ENCODE assay signal across 11 cellular contexts in genomic region chr5:67301285-67301904, GRCh38.
DNase-seq lines count a peak whose midpoint lies in the region; ATAC-seq, FAIRE-seq and TF ChIP-seq lines count a peak whose summit lies in the region.
"Had no signal": no experiment of that assay in that cellular context is flagged by ENCODE, and none has a peak within 500 bp of the region (broad histone marks: within the 10 kb centered on the region; RNA-seq: fewer than 3 reads in every experiment).

No MANE protein-coding gene starts in this region.

- H2AFZ ChIP-seq in astrocyte (ENCODE audit: low read depth, low read length), result no peak overlapping the region

- peak overlapping the region; percentile 37 for H3K27ac ChIP-seq in astrocyte (ENCODE audit: low read depth, low read length)
- H3K27ac ChIP-seq in thyroid gland, result peak overlapping the region in 2 of 3 donors; percentile 26 to 74

- no peaks in the 10 kb centered on the region for H3K36me3 ChIP-seq in astrocyte (ENCODE audit: insufficient read depth, low read length)
- no peaks in the 10 kb centered on the region for H3K36me3 ChIP-seq in kidney epithelial cell (ENCODE audit: control insufficient read depth, insufficient read depth, low read length)
- no peaks in the 10 kb centered on the region for H3K36me3 ChIP-seq in thyroid gland

- ATAC-seq in GM18519 (IDR thresholded peaks at IDR 0.05; ENCODE audit: low FRiP score, unreplicated experiment), result no peak
- no peak for ATAC-seq in HG03196 (IDR thresholded peaks at IDR 0.05; ENCODE audit: unreplicated experiment)
- ATAC-seq: left colon had no signal

- peak overlapping the region; percentile 41 for H3K4me3 Mint-ChIP-seq in astrocyte (ENCODE audit: unreplicated experiment)

- H4K20me1 ChIP-seq in astrocyte (ENCODE audit: insufficient read depth, low read length), result no peaks in the 10 kb centered on the region

- peaks cover 4% of the 10 kb centered on the region for H3K9me3 Mint-ChIP-seq in astrocyte (ENCODE audit: unreplicated experiment)

- H3K36me3 Mint-ChIP-seq in astrocyte (ENCODE audit: low read depth, unreplicated experiment), result peaks cover 1% of the 10 kb centered on the region

- no peaks in the 10 kb centered on the region for H3K9me3 ChIP-seq in astrocyte (ENCODE audit: insufficient read depth, low read depth, low read length)
- no peaks in the 10 kb centered on the region for H3K9me3 ChIP-seq in thyroid gland

- no peak overlapping the region for H3K9ac ChIP-seq in astrocyte (ENCODE audit: low read length)

- WGBS in thyroid gland, 2 donors, result 68% methylated on average over 8 of the region's 8 CpGs

- H3K27me3 Mint-ChIP-seq in astrocyte (ENCODE audit: low read depth, unreplicated experiment), result no peaks in the 10 kb centered on the region

- H3K27me3 ChIP-seq in astrocyte (ENCODE audit: insufficient read depth, low read length) (no peaks in the 10 kb centered on the region), kidney epithelial cell (ENCODE audit: control insufficient read depth, insufficient read depth, low read length) (no peaks in the 10 kb centered on the region), thyroid gland (no peaks in the 10 kb centered on the region)

- DNase-seq in HPDE6-E6E7 (ENCODE audit: extremely low spot score) (peak; percentile 58), astrocyte (ENCODE audit: low read depth) (peak; percentile 92), kidney epithelial cell (ENCODE audit: low read depth) (peak; percentile 87), thyroid gland (peak; percentile 19 to 23), NCI-H1048 (lab: John Stamatoyannopoulos, UW) (no peak), NCI-H526 treated with DMSO at 0.1 percent for 48 hours (lab: John Stamatoyannopoulos, UW) (no peak)
- DNase-seq: NCI-H1694; stimulated activated naive CD4-positive, alpha-beta T cell had no signal

- peak overlapping the region; percentile 2 for H3K4me2 ChIP-seq in astrocyte (ENCODE audit: low read length)

- peak overlapping the region; percentile 96 for H3K27ac Mint-ChIP-seq in astrocyte (ENCODE audit: unreplicated experiment)

- peak; percentile 23 for FAIRE-seq in astrocyte (lab: Jason Lieb, UNC)

- TF ChIP-seq POLR2A in thyroid gland (IDR thresholded peaks at IDR 0.05), result no peak

- TF ChIP-seq CTCF in astrocyte (IDR thresholded peaks at IDR 0.05; ENCODE audit: insufficient read depth, low read depth, low read length), result no peak
- TF ChIP-seq CTCF in kidney epithelial cell (IDR thresholded peaks at IDR 0.05; ENCODE audit: insufficient read depth, low read length, poor library complexity, severe bottlenecking), result no peak
- TF ChIP-seq CTCF in thyroid gland (IDR thresholded peaks at IDR 0.05), result no peak

- no peak overlapping the region for H3K4me3 ChIP-seq in astrocyte (ENCODE audit: insufficient read depth, low read depth, low read length)
- H3K4me3 ChIP-seq in kidney epithelial cell (ENCODE audit: low read depth, low read length), result no peak overlapping the region
- H3K4me3 ChIP-seq in thyroid gland (replicated peaks in 1 of 3), result no peak overlapping the region

- intact Hi-C loops in thyroid gland (cut with DNase I), result no loop called here

- H3K4me1 ChIP-seq in astrocyte (ENCODE audit: insufficient read depth, low read length), result peaks cover 39% of the 10 kb centered on the region
- peaks cover 11% of the 10 kb centered on the region in 2 donors for H3K4me1 ChIP-seq in thyroid gland

- no peaks in the 10 kb centered on the region for H3K79me2 ChIP-seq in astrocyte (ENCODE audit: insufficient read depth, low read length)

- H3K4me1 Mint-ChIP-seq in astrocyte (ENCODE audit: low read depth, unreplicated experiment), result peaks cover 36% of the 10 kb centered on the region

Comparison
In these comparisons a context has a peak if more than half of its experiments do, and no peak if none do; other contexts are left out.
1. DNase-seq: peak in HPDE6-E6E7 (single experiment), astrocyte (single experiment), kidney epithelial cell (single experiment) and thyroid gland (2 of 2); none in NCI-H1048 (single experiment) and NCI-H526 treated with DMSO at 0.1 percent for 48 hours (single experiment).